Comparison of ENCODE assay signal across 14 cellular contexts in the genomic region with DNA sequence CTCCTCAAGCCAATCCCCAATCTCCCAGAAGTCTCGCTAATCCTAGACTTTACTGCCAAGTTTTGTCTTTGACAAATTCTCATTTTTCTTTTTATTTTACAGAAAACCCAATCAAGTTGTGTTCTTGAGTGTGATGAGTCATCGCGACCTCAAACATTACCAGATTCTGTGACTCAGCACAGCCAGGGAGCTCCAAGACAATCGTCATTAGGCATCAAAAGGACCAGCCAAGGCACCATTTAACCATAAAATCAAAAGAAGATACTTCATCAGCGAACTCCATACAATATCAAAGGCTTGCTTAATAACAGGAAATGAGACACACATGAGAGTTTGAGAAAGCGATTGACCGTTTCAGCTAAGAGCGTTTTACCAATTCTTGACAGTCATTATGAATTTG.
DNase-seq lines count a peak whose midpoint lies in the region; ATAC-seq and TF ChIP-seq lines count a peak whose summit lies in the region.
"Had no signal": no experiment of that assay in that cellular context is flagged by ENCODE, and none has a peak within 500 bp of the region (broad histone marks: within the 10 kb centered on the region; RNA-seq: fewer than 3 reads in every experiment).

No MANE protein-coding gene starts in this region.

- peaks cover 3% of the 10 kb centered on the region for H3K79me1 ChIP-seq in neuronal stem cell (ENCODE audit: low read depth, low read length)

- H3K4ac ChIP-seq in neuronal stem cell (ENCODE audit: low read length), result no peak overlapping the region

- H3K4me2 ChIP-seq in neuronal stem cell (ENCODE audit: insufficient read depth, low read length, poor library complexity, severe bottlenecking), result no peak overlapping the region

- H3K23ac ChIP-seq in neuronal stem cell (ENCODE audit: low read depth, low read length, poor library complexity), result no peak overlapping the region

- no CpG with 5 or more reads among the region's 8 CpGs for WGBS in neuronal stem cell (ENCODE audit: extremely low coverage in 2 of 2, insufficient read length in 2 of 2, insufficient replicate concordance in 1 of 2), 2 donors
- WGBS in transverse colon (ENCODE audit: low coverage in 1 of 2), 2 donors, result 84 to 87% methylated on average over 4 to 8 of the region's 8 CpGs

- H3K9ac ChIP-seq in neuronal stem cell (ENCODE audit: low read depth, low read length, poor library complexity), result no peak overlapping the region

- no peak for ATAC-seq in GM21737 (IDR thresholded peaks at IDR 0.05; ENCODE audit: unreplicated experiment)
- ATAC-seq: activated CD4-positive, CD25-positive, alpha-beta regulatory T cell treated with anti-CD3 and anti-CD28 coated beads, Interleukin-2, amount 50 U/mL, for 24 hours; sciatic nerve had no signal

- TF ChIP-seq EP300 in transverse colon (IDR thresholded peaks at IDR 0.05; ENCODE audit: low read depth), result no peak

- H4K8ac ChIP-seq in neuronal stem cell (ENCODE audit: low read depth, low read length), result no peak overlapping the region

- in situ Hi-C loops in transverse colon (cut with MboI; ENCODE audit: low pct_ligation_motif_present in 1 of 4, low pct_unique_long_range_greater_than_20kb in 1 of 4, low sequenced_read_pairs in 3 of 4), result no loop called here

- no peak overlapping the region for H2BK120ac ChIP-seq in neuronal stem cell (ENCODE audit: low read depth, low read length)

- no peak overlapping the region for H2BK15ac ChIP-seq in neuronal stem cell (ENCODE audit: low read length)

- no peak overlapping the region for H2BK5ac ChIP-seq in neuronal stem cell (ENCODE audit: low read length)

- H3K27ac ChIP-seq in neuronal stem cell (replicated peaks; ENCODE audit: low read length) (no peak overlapping the region), transverse colon (no peak overlapping the region)
- H3K27ac ChIP-seq: tibial nerve had no signal

- H3K9me3 ChIP-seq in neuronal stem cell (replicated peaks in 1 of 2; ENCODE audit: control insufficient read depth in 2 of 2, insufficient read depth in 1 of 2, low read depth in 1 of 2, low read length in 2 of 2) (peaks cover 0 to 14% of the 10 kb centered on the region in 2 donors), transverse colon (no peaks in the 10 kb centered on the region)

- no peaks in the 10 kb centered on the region for H3K36me3 ChIP-seq in neuronal stem cell (replicated peaks in 1 of 2; ENCODE audit: control insufficient read depth in 2 of 2, insufficient read depth in 2 of 2, low read length in 2 of 2)
- H3K36me3 ChIP-seq in transverse colon, result no peaks in the 10 kb centered on the region
- H3K36me3 ChIP-seq: tibial nerve had no signal

- no peak overlapping the region for H3K4me3 ChIP-seq in choroid plexus epithelial cell (ENCODE audit: low read depth, low read length)
- no peak overlapping the region for H3K4me3 ChIP-seq in neuronal stem cell (ENCODE audit: low read length in 2 of 2)
- no peak overlapping the region for H3K4me3 ChIP-seq in transverse colon
- H3K4me3 ChIP-seq: tibial nerve had no signal

- intact Hi-C loops in transverse colon (cut with DNase I; ENCODE audit: low total_unique reads), result no loop called here

- no peak overlapping the region for H2BK12ac ChIP-seq in neuronal stem cell (ENCODE audit: low read length)

- TF ChIP-seq CTCF in choroid plexus epithelial cell (conservative IDR thresholded peaks at IDR 0.05; ENCODE audit: low read depth, low read length), result no peak
- no peak for TF ChIP-seq CTCF in transverse colon (IDR thresholded peaks at IDR 0.05)

- H2AFZ ChIP-seq in neuronal stem cell (ENCODE audit: low read length), result no peak overlapping the region

- DNase-seq in EH (ENCODE audit: low read depth) (peak; percentile 85), NCI-H226 (peak; percentile 16), choroid plexus epithelial cell (ENCODE audit: low read depth) (peak; percentile 65), putamen (ENCODE audit: low spot score) (peak; percentile 10), neuronal stem cell (ENCODE audit: low spot score) (no peak), NCI-H345 (lab: John Stamatoyannopoulos, UW) (no peak), transverse colon (no peak)
- DNase-seq: DND-41, KG1, Right ventricle myocardium superior had no signal

- H3K27me3 ChIP-seq in neuronal stem cell (ENCODE audit: control insufficient read depth in 3 of 3, insufficient read depth in 3 of 3, low read depth in 1 of 3, low read length in 3 of 3) (no peaks in the 10 kb centered on the region), transverse colon (no peaks in the 10 kb centered on the region)
- H3K27me3 ChIP-seq: tibial nerve had no signal

- H3K14ac ChIP-seq in neuronal stem cell (ENCODE audit: low read length), result no peak overlapping the region

- no peak overlapping the region for H3K18ac ChIP-seq in neuronal stem cell (ENCODE audit: low read length)

- peaks cover 0 to 4% of the 10 kb centered on the region in 2 donors for H3K4me1 ChIP-seq in neuronal stem cell (ENCODE audit: control insufficient read depth in 2 of 2, insufficient read depth in 1 of 2, low read depth in 1 of 2, low read length in 2 of 2)
- no peaks in the 10 kb centered on the region for H3K4me1 ChIP-seq in transverse colon

- H2AK5ac ChIP-seq in neuronal stem cell (ENCODE audit: low read depth, low read length), result no peak overlapping the region

- no peak overlapping the region for H4K91ac ChIP-seq in neuronal stem cell (ENCODE audit: low read depth, low read length, poor library complexity)

- TF ChIP-seq POLR2A in transverse colon (IDR thresholded peaks at IDR 0.05), result no peak

Comparison
In these comparisons a context has a peak if more than half of its experiments do, and no peak if none do; other contexts are left out.
1. DNase-seq: peak in EH (single experiment), NCI-H226 (single experiment), choroid plexus epithelial cell (single experiment) and putamen (single experiment); none in neuronal stem cell (single experiment), NCI-H345 (single experiment) and transverse colon (single experiment).